39 cellular contexts compared by ENCODE assay signal in genomic region chr4:174224550-174224949, GRCh38.
"Had no signal": no experiment of that assay in that cellular context is flagged by ENCODE, and none has a peak within 500 bp of the region (broad histone marks: within the 10 kb centered on the region; RNA-seq: fewer than 3 reads in every experiment).

No MANE protein-coding gene starts in this region.

- H3K27ac Mint-ChIP-seq: activated naive CD4-positive, alpha-beta T cell treated with anti-CD3 and anti-CD28 coated beads for 36 hours; activated naive CD4-positive, alpha-beta T cell treated with anti-CD3 and anti-CD28 coated beads, Interleukin-2, amount 10 ng/mL, durations not matched to agents 7 days and 5 days; activated naive CD4-positive, alpha-beta T cell treated with anti-CD3 and anti-CD28 coated beads, Interleukin-2, amount 50 U/mL, for 24 hours; activated naive CD4-positive, alpha-beta T cell treated with anti-CD3 and anti-CD28 coated beads, Interleukin-2, amount 50 U/mL, for 72 hours; activated naive CD8-positive, alpha-beta T cell; activated naive CD8-positive, alpha-beta T cell treated with anti-CD3 and anti-CD28 coated beads for 36 hours; activated naive CD8-positive, alpha-beta T cell treated with anti-CD3 and anti-CD28 coated beads, Interleukin-2, amount 10 ng/mL, durations not matched to agents 7 days and 5 days; activated naive CD8-positive, alpha-beta T cell treated with anti-CD3 and anti-CD28 coated beads, Interleukin-2, amount 50 U/mL, for 24 hours; activated T-cell treated with anti-CD3 and anti-CD28 coated beads, Interleukin-2, amount 50 U/mL, for 24 hours; activated T-cell treated with anti-CD3 and anti-CD28 coated beads, Interleukin-2, amount 50 U/mL, for 72 hours; activated T-helper 1 cell treated with anti-CD3 and anti-CD28 coated beads, Interleukin-12 subunit alpha, Interleukin-12 subunit beta, Interleukin-2, Interleukin-4 antibody, amounts not matched to agents 30 ng/mL and 10 ng/mL and 1 ng/mL, durations not matched to agents 14 hours and 24 hours and 36 hours; activated T-helper 17 cell treated with anti-CD3 and anti-CD28 coated beads, Interleukin-2, amount 50 U/mL, for 72 hours; activated T-helper 2 cell treated with anti-CD3 and anti-CD28 coated beads, Interferon-gamma antibody, Interleukin-2, Interleukin-4, amounts not matched to agents 10 μg/mL and 5 μg/mL and 100 μg/mL, durations not matched to agents 14 hours and 24 hours and 36 hours; brain had no signal

- H3K4me1 Mint-ChIP-seq: activated naive CD4-positive, alpha-beta T cell treated with anti-CD3 and anti-CD28 coated beads, Interleukin-2, amount 10 ng/mL, durations not matched to agents 7 days and 5 days; activated naive CD4-positive, alpha-beta T cell treated with anti-CD3 and anti-CD28 coated beads, Interleukin-2, amount 50 U/mL, for 24 hours; activated naive CD8-positive, alpha-beta T cell treated with anti-CD3 and anti-CD28 coated beads, Interleukin-2, amount 50 U/mL, for 24 hours; activated T-helper 17 cell treated with anti-CD3 and anti-CD28 coated beads, Interleukin-2, amount 50 U/mL, for 72 hours; brain; central memory CD8-positive, alpha-beta T cell had no signal

- H3K9me3 Mint-ChIP-seq: activated naive CD4-positive, alpha-beta T cell treated with anti-CD3 and anti-CD28 coated beads for 36 hours; activated naive CD4-positive, alpha-beta T cell treated with anti-CD3 and anti-CD28 coated beads, Interleukin-2, amount 10 ng/mL, durations not matched to agents 7 days and 5 days; activated naive CD4-positive, alpha-beta T cell treated with anti-CD3 and anti-CD28 coated beads, Interleukin-2, amount 50 U/mL, for 24 hours; activated naive CD4-positive, alpha-beta T cell treated with anti-CD3 and anti-CD28 coated beads, Interleukin-2, amount 50 U/mL, for 72 hours; activated naive CD8-positive, alpha-beta T cell treated with anti-CD3 and anti-CD28 coated beads for 36 hours; activated naive CD8-positive, alpha-beta T cell treated with anti-CD3 and anti-CD28 coated beads, Interleukin-2, amount 10 ng/mL, durations not matched to agents 7 days and 5 days; activated naive CD8-positive, alpha-beta T cell treated with anti-CD3 and anti-CD28 coated beads, Interleukin-2, amount 50 U/mL, for 24 hours; activated T-cell treated with anti-CD3 and anti-CD28 coated beads, Interleukin-2, amount 50 U/mL, for 24 hours; activated T-cell treated with anti-CD3 and anti-CD28 coated beads, Interleukin-2, amount 50 U/mL, for 4 hours; activated T-cell treated with anti-CD3 and anti-CD28 coated beads, Interleukin-2, amount 50 U/mL, for 72 hours; activated T-helper 1 cell treated with anti-CD3 and anti-CD28 coated beads, Interleukin-12 subunit alpha, Interleukin-12 subunit beta, Interleukin-2, Interleukin-4 antibody, amounts not matched to agents 30 ng/mL and 10 ng/mL and 1 ng/mL, durations not matched to agents 14 hours and 24 hours and 36 hours; activated T-helper 17 cell treated with anti-CD3 and anti-CD28 coated beads, Interleukin-2, amount 50 U/mL, for 72 hours; activated T-helper 2 cell treated with anti-CD3 and anti-CD28 coated beads, Interferon-gamma antibody, Interleukin-2, Interleukin-4, amounts not matched to agents 10 μg/mL and 5 μg/mL and 100 μg/mL, durations not matched to agents 14 hours and 24 hours and 36 hours; brain; central memory CD8-positive, alpha-beta T cell had no signal

- H3K27me3 ChIP-seq: adrenal gland, ascending aorta, body of pancreas had no signal

- FAIRE-seq: astrocyte, bronchial epithelial cell had no signal

- ATAC-seq: activated naive CD4-positive, alpha-beta T cell treated with anti-CD3 and anti-CD28 coated beads, Interleukin-2, amount 50 U/mL, for 72 hours; activated naive CD8-positive, alpha-beta T cell treated with anti-CD3 and anti-CD28 coated beads, Interleukin-2, amount 50 U/mL, for 24 hours; activated T-cell treated with anti-CD3 and anti-CD28 coated beads, Interleukin-2, amount 50 U/mL, for 4 hours; activated T-cell treated with anti-CD3 and anti-CD28 coated beads, Interleukin-2, amount 50 U/mL, for 72 hours; activated T-helper 17 cell treated with anti-CD3 and anti-CD28 coated beads, Interleukin-2, amount 50 U/mL, for 72 hours; body of pancreas had no signal

- H3K36me3 ChIP-seq: adrenal gland, ascending aorta, brain microvascular endothelial cell, breast epithelium, cardiac muscle cell had no signal

- H3K27ac ChIP-seq: adrenal gland, ascending aorta, body of pancreas, brain microvascular endothelial cell, breast epithelium, cardiac muscle cell had no signal

- H3K4me1 ChIP-seq: adrenal gland, ascending aorta, body of pancreas, breast epithelium had no signal

- H3K4me3 ChIP-seq: adrenal gland, ascending aorta, body of pancreas, breast epithelium, cardiac muscle cell had no signal

- H3K4me3 Mint-ChIP-seq: activated naive CD4-positive, alpha-beta T cell treated with anti-CD3 and anti-CD28 coated beads for 36 hours; activated naive CD4-positive, alpha-beta T cell treated with anti-CD3 and anti-CD28 coated beads, Interleukin-2, amount 10 ng/mL, durations not matched to agents 7 days and 5 days; activated naive CD4-positive, alpha-beta T cell treated with anti-CD3 and anti-CD28 coated beads, Interleukin-2, amount 50 U/mL, for 24 hours; activated naive CD8-positive, alpha-beta T cell; activated naive CD8-positive, alpha-beta T cell treated with anti-CD3 and anti-CD28 coated beads for 36 hours; activated naive CD8-positive, alpha-beta T cell treated with anti-CD3 and anti-CD28 coated beads, Interleukin-2, amount 10 ng/mL, durations not matched to agents 7 days and 5 days; activated naive CD8-positive, alpha-beta T cell treated with anti-CD3 and anti-CD28 coated beads, Interleukin-2, amount 50 U/mL, for 24 hours; activated T-cell treated with anti-CD3 and anti-CD28 coated beads, Interleukin-2, amount 50 U/mL, for 24 hours; activated T-cell treated with anti-CD3 and anti-CD28 coated beads, Interleukin-2, amount 50 U/mL, for 4 hours; activated T-cell treated with anti-CD3 and anti-CD28 coated beads, Interleukin-2, amount 50 U/mL, for 72 hours; activated T-helper 1 cell treated with anti-CD3 and anti-CD28 coated beads, Interleukin-12 subunit alpha, Interleukin-12 subunit beta, Interleukin-2, Interleukin-4 antibody, amounts not matched to agents 30 ng/mL and 10 ng/mL and 1 ng/mL, durations not matched to agents 14 hours and 24 hours and 36 hours; activated T-helper 17 cell treated with anti-CD3 and anti-CD28 coated beads, Interleukin-2, amount 50 U/mL, for 72 hours; brain; central memory CD8-positive, alpha-beta T cell had no signal

- H3K9me3 ChIP-seq: adrenal gland, ascending aorta, body of pancreas, breast epithelium had no signal

- H3K36me3 Mint-ChIP-seq: activated naive CD4-positive, alpha-beta T cell treated with anti-CD3 and anti-CD28 coated beads, Interleukin-2, amount 10 ng/mL, durations not matched to agents 7 days and 5 days; activated naive CD4-positive, alpha-beta T cell treated with anti-CD3 and anti-CD28 coated beads, Interleukin-2, amount 50 U/mL, for 24 hours; activated naive CD4-positive, alpha-beta T cell treated with anti-CD3 and anti-CD28 coated beads, Interleukin-2, amount 50 U/mL, for 72 hours; activated naive CD8-positive, alpha-beta T cell; activated naive CD8-positive, alpha-beta T cell treated with anti-CD3 and anti-CD28 coated beads for 36 hours; activated naive CD8-positive, alpha-beta T cell treated with anti-CD3 and anti-CD28 coated beads, Interleukin-2, amount 10 ng/mL, durations not matched to agents 7 days and 5 days; brain had no signal

- DNase-seq: activated effector memory CD4-positive, alpha-beta T cell treated with anti-CD3 and anti-CD28 coated beads, Interleukin-2, amount 50 U/mL, for 16 hours; activated effector memory CD4-positive, alpha-beta T cell treated with Interleukin-2 at 50 U/mL for 16 hours; activated gamma-delta T cell; activated gamma-delta T cell treated with Interleukin-2 at 50 U/mL for 16 hours; activated naive CD4-positive, alpha-beta T cell; activated naive CD4-positive, alpha-beta T cell treated with anti-CD3 and anti-CD28 coated beads for 36 hours; activated naive CD4-positive, alpha-beta T cell treated with anti-CD3 and anti-CD28 coated beads, Interleukin-2, amount 10 ng/mL, durations not matched to agents 7 days and 5 days; activated naive CD4-positive, alpha-beta T cell treated with anti-CD3 and anti-CD28 coated beads, Interleukin-2, amount 50 U/mL, for 16 hours; activated naive CD4-positive, alpha-beta T cell treated with Interleukin-2 at 50 U/mL for 16 hours; activated naive CD8-positive, alpha-beta T cell treated with anti-CD3 and anti-CD28 coated beads for 36 hours; activated naive CD8-positive, alpha-beta T cell treated with anti-CD3 and anti-CD28 coated beads, Interleukin-2, amount 10 ng/mL, durations not matched to agents 7 days and 5 days; activated naive CD8-positive, alpha-beta T cell treated with anti-CD3 and anti-CD28 coated beads, Interleukin-2, amount 50 U/mL, for 24 hours; activated T-cell treated with anti-CD3 and anti-CD28 coated beads, Interleukin-2, amount 50 U/mL, for 24 hours; activated T-cell treated with anti-CD3 and anti-CD28 coated beads, Interleukin-2, amount 50 U/mL, for 4 hours; activated T-cell treated with anti-CD3 and anti-CD28 coated beads, Interleukin-2, amount 50 U/mL, for 48 hours; activated T-cell treated with anti-CD3 and anti-CD28 coated beads, Interleukin-2, amount 50 U/mL, for 72 hours; adrenal gland; amniotic stem cell; amygdala; anterior cingulate cortex; aorta; body of pancreas; brain microvascular endothelial cell; caudate nucleus; central memory CD4-positive, alpha-beta T cell; cerebellar nuclear complex had no signal
